In genomic region chr11:70573701-70574151, GRCh38 we compare ENCODE assay signal across 19 cellular contexts.
"Had no signal": no experiment of that assay in that cellular context is flagged by ENCODE, and none has a peak within 500 bp of the region (broad histone marks: within the 10 kb centered on the region; RNA-seq: fewer than 3 reads in every experiment).

No MANE protein-coding gene starts in this region.

- H3K27ac ChIP-seq: dorsolateral prefrontal cortex, heart right ventricle, right atrium auricular region, sigmoid colon, skin epidermis, stomach had no signal

- H3K27ac Mint-ChIP-seq: nephron had no signal

- H3K4me1 Mint-ChIP-seq: naive B cell had no signal

- H3K36me3 ChIP-seq: heart right ventricle, right atrium auricular region, sigmoid colon, stomach had no signal

- H3K4me3 Mint-ChIP-seq: naive B cell, nephron had no signal

- DNase-seq: cortex of kidney; effector CD8-positive, alpha-beta T cell; heart right ventricle; hypothalamus; mesenchymal stem cell; midbrain; naive B cell; stimulated activated CD4-positive, alpha-beta T cell treated with anti-CD3 and anti-CD28 coated beads, Interleukin-12 subunit alpha, Interleukin-12 subunit beta, amount 100 ng/mL, for 4 hours; stimulated activated naive CD4-positive, alpha-beta T cell; stomach; trophoblast cell had no signal

- H3K4me3 ChIP-seq: dorsolateral prefrontal cortex, heart right ventricle, lung, right atrium auricular region, sigmoid colon, skin epidermis, stomach had no signal

- H3K27me3 ChIP-seq: dorsolateral prefrontal cortex, right atrium auricular region, sigmoid colon, stomach had no signal

- H3K9me3 Mint-ChIP-seq: naive B cell, nephron had no signal

- ATAC-seq: esophagus mucosa, heart right ventricle, left lobe of liver had no signal

- H3K9me3 ChIP-seq: heart right ventricle, right atrium auricular region, sigmoid colon, stomach had no signal

- H3K36me3 Mint-ChIP-seq: naive B cell had no signal
